ENCODE assay signal across 10 cellular contexts in genomic region chr10:96743988-96744585, GRCh38. TPM values are rescaled to one million over a fixed set of nuclear protein-coding genes. Genes with fewer than 3 reads are reported as not detected.
DNase-seq lines count a peak whose midpoint lies in the region; ATAC-seq and TF ChIP-seq lines count a peak whose summit lies in the region.
"Had no signal": no experiment of that assay in that cellular context is flagged by ENCODE, and none has a peak within 500 bp of the region (broad histone marks: within the 10 kb centered on the region; RNA-seq: fewer than 3 reads in every experiment).

No MANE protein-coding gene starts in this region.

- CTCF ChIA-PET in CD4-positive, alpha-beta T cell (lab: Charles Lee), result no interaction called here

- TF ChIP-seq CTCF in GM10266 (IDR thresholded peaks at IDR 0.05; ENCODE audit: control insufficient read depth, insufficient read depth, low read depth, missing control alignments), result peak; percentile 50
- no peak for TF ChIP-seq CTCF in cardiac fibroblast (IDR thresholded peaks at IDR 0.05; ENCODE audit: low read depth, low read length)
- TF ChIP-seq CTCF in osteoblast (IDR thresholded peaks at IDR 0.05; ENCODE audit: extremely low read depth, low read depth, low read length), result peak; percentile 32
- TF ChIP-seq CTCF in CD4-positive, alpha-beta T cell (IDR thresholded peaks at IDR 0.05), result no peak

- intact Hi-C loops in CD4-positive, alpha-beta T cell (cut with DNase I, micrococcal nuclease), result no loop called here

- POLR2A ChIA-PET in CD4-positive, alpha-beta T cell (lab: Charles Lee), result no interaction called here

- H3K9me3 Mint-ChIP-seq in CD4-positive, alpha-beta T cell, result no peaks in the 10 kb centered on the region

- H3K4me1 Mint-ChIP-seq in CD4-positive, alpha-beta T cell (ENCODE audit: low read depth), result no peaks in the 10 kb centered on the region

- H3K4me2 ChIP-seq in osteoblast (ENCODE audit: insufficient read depth, low read length), result no peak overlapping the region

- H4K20me1 ChIP-seq in osteoblast (ENCODE audit: insufficient read depth, low read length), result no peaks in the 10 kb centered on the region

- H3K4me1 ChIP-seq in osteoblast (ENCODE audit: insufficient read depth, low read length), result no peaks in the 10 kb centered on the region
- H3K4me1 ChIP-seq: parathyroid adenoma, SJSA1 had no signal

- no peak overlapping the region for H3K27ac Mint-ChIP-seq in CD4-positive, alpha-beta T cell

- H3K36me3 ChIP-seq in osteoblast (ENCODE audit: insufficient read depth, low read length), result no peaks in the 10 kb centered on the region
- H3K36me3 ChIP-seq: SJSA1, transverse colon had no signal

- H3K4me3 ChIP-seq in cardiac fibroblast (replicated peaks in 1 of 2; ENCODE audit: low read depth in 2 of 2, low read length in 2 of 2) (no peak overlapping the region), osteoblast (ENCODE audit: insufficient read depth, low read length) (no peak overlapping the region)
- H3K4me3 ChIP-seq: SJSA1, transverse colon had no signal

- no peak for ATAC-seq in CD4-positive, alpha-beta T cell (ENCODE audit: poor library complexity)

- H3K27me3 Mint-ChIP-seq in CD4-positive, alpha-beta T cell, result peaks cover 8% of the 10 kb centered on the region

- H3K9me3 ChIP-seq in osteoblast (ENCODE audit: low read depth, low read length), result no peaks in the 10 kb centered on the region
- H3K9me3 ChIP-seq in CD4-positive, alpha-beta T cell (ENCODE audit: control insufficient read depth, low read length), result no peaks in the 10 kb centered on the region
- H3K9me3 ChIP-seq: SJSA1, transverse colon had no signal

- H3K79me2 ChIP-seq in osteoblast (ENCODE audit: insufficient read depth, low read length), result no peaks in the 10 kb centered on the region
- H3K79me2 ChIP-seq: parathyroid adenoma had no signal

- no peak overlapping the region for H2AFZ ChIP-seq in osteoblast (ENCODE audit: low read length)
- H2AFZ ChIP-seq: parathyroid adenoma had no signal

- no peak overlapping the region for H3K27ac ChIP-seq in osteoblast (ENCODE audit: low read depth, low read length)
- no peak overlapping the region for H3K27ac ChIP-seq in CD4-positive, alpha-beta T cell (ENCODE audit: low read depth, low read length)
- H3K27ac ChIP-seq: parathyroid adenoma, SJSA1, transverse colon had no signal

- no peaks in the 10 kb centered on the region for H3K36me3 Mint-ChIP-seq in CD4-positive, alpha-beta T cell (ENCODE audit: low read depth)

- no peak overlapping the region for H3K4me3 Mint-ChIP-seq in CD4-positive, alpha-beta T cell

- DNase-seq in GM10266 (ENCODE audit: extremely low spot score) (no peak), M059J (ENCODE audit: low read depth) (peak; percentile 29), cardiac fibroblast (ENCODE audit: low read depth in 2 of 2) (peak; percentile 13 to 22), osteoblast (ENCODE audit: insufficient read length, low spot score, missing footprints) (peak; percentile 60), HPDE6-E6E7 (ENCODE audit: extremely low spot score) (no peak)
- no peak for DNase-seq in stimulated activated CD4-positive, alpha-beta T cell treated with anti-CD3 and anti-CD28 coated beads, Interleukin-2, amount 100 ng/mL, for 48 hours
- DNase-seq in CD4-positive, alpha-beta T cell, result no peak
- DNase-seq: transverse colon had no signal

- H3K27me3 ChIP-seq in osteoblast (ENCODE audit: insufficient read depth, low read length), result peaks cover 2% of the 10 kb centered on the region
- H3K27me3 ChIP-seq in CD4-positive, alpha-beta T cell (ENCODE audit: control insufficient read depth, insufficient read depth, low read length), result no peaks in the 10 kb centered on the region
- H3K27me3 ChIP-seq: SJSA1, transverse colon had no signal

RNA-seq across cellular contexts. Expression of gene PIK3AP1, which starts 23.8 kb away (rescaled TPM):
- total RNA-seq in M059J (2014; rRNA removed; shearing (Covaris generic)), result 2.4 and 4.5 TPM in 2 replicates
- 0.36 and 0.88 TPM in 2 replicates for total RNA-seq in osteoblast
- under 1 TPM; 0.58 to 0.59 TPM for total RNA-seq in CD4-positive, alpha-beta T cell

Comparison
In these comparisons a context has a peak if more than half of its experiments do, and no peak if none do; other contexts are left out.
1. DNase-seq: peak in M059J (single experiment), cardiac fibroblast (2 of 2) and osteoblast (single experiment); none in GM10266 (single experiment), stimulated activated CD4-positive, alpha-beta T cell treated with anti-CD3 and anti-CD28 coated beads, Interleukin-2, amount 100 ng/mL, for 48 hours (0 of 2), CD4-positive, alpha-beta T cell (0 of 10) and HPDE6-E6E7 (single experiment).
2. CTCF ChIP-seq: peak in GM10266 (single experiment) and osteoblast (single experiment); none in cardiac fibroblast (single experiment) and CD4-positive, alpha-beta T cell (single experiment).